10 cellular contexts compared by ENCODE assay signal in the genomic region with DNA sequence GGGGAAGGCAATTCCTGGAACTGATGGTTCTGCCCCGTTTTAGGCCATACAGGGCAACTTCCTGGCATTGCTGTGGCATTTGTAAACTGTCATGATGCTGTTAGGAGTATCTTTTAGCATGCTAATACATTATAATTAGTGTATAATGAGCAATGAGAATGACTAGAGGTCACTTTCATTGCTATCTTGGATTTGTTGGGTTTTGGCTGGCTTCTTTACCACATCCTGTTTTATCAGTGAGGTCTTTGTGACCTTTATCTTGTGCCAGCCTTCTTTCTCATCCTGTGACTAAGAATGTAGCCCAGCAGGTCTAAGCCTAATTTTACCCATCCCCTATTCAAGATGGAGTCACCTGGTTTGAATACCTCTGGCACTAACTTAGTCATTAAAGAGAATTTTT. TPM values are rescaled to one million over a fixed set of nuclear protein-coding genes. Genes with fewer than 3 reads are reported as not detected.
A peak's percentile ranks its signal among the peaks of the same experiment; 100 is the strongest.
DNase-seq lines count a peak whose midpoint lies in the region; ATAC-seq and TF ChIP-seq lines count a peak whose summit lies in the region.
"Had no signal": no experiment of that assay in that cellular context is flagged by ENCODE, and none has a peak within 500 bp of the region (broad histone marks: within the 10 kb centered on the region; RNA-seq: fewer than 3 reads in every experiment).

No MANE protein-coding gene starts in this region.

- H3K4me1 ChIP-seq in foreskin keratinocyte = peaks cover 49% of the 10 kb centered on the region

- TF ChIP-seq CTCF in foreskin keratinocyte (conservative IDR thresholded peaks at IDR 0.05) = no peak
- TF ChIP-seq CTCF in lower leg skin (IDR thresholded peaks at IDR 0.05) = no peak

- no peak for TF ChIP-seq POLR2A in lower leg skin (IDR thresholded peaks at IDR 0.05)

- H3K27me3 ChIP-seq in foreskin keratinocyte = no peaks in the 10 kb centered on the region
- H3K27me3 ChIP-seq: spleen had no signal

- CTCF ChIA-PET in activated CD4-positive, alpha-beta memory T cell treated with anti-CD3 and anti-CD28 coated beads, Interleukin-2, amount 10 ng/mL, durations not matched to agents 7 days and 5 days (lab: Charles Lee) = no interaction called here

- peaks cover 63% of the 10 kb centered on the region for H3K36me3 Mint-ChIP-seq in activated CD4-positive, alpha-beta memory T cell treated with anti-CD3 and anti-CD28 coated beads, Interleukin-2, amount 10 ng/mL, durations not matched to agents 7 days and 5 days (ENCODE audit: low read depth)

- H3K9me3 Mint-ChIP-seq in activated CD4-positive, alpha-beta memory T cell treated with anti-CD3 and anti-CD28 coated beads, Interleukin-2, amount 10 ng/mL, durations not matched to agents 7 days and 5 days = peaks cover 41% of the 10 kb centered on the region

- 44% methylated on average over 1 of the region's 1 CpG for WGBS in lower leg skin, 2 donors

- intact Hi-C loops in lower leg skin (cut with DNase I; ENCODE audit: low total_unique reads) = no loop called here

- no peak overlapping the region for H3K4me3 ChIP-seq in lower leg skin (ENCODE audit: low read depth, poor library complexity, severe bottlenecking)
- H3K4me3 ChIP-seq: spleen had no signal

- peaks cover 56% of the 10 kb centered on the region for H3K4me1 Mint-ChIP-seq in activated CD4-positive, alpha-beta memory T cell treated with anti-CD3 and anti-CD28 coated beads, Interleukin-2, amount 10 ng/mL, durations not matched to agents 7 days and 5 days

- peak overlapping the region; percentile 60 for H3K27ac ChIP-seq in foreskin keratinocyte

- DNase-seq in EL (peak; percentile 39), foreskin keratinocyte (peak; percentile 71 to 82), NCI-H1436 treated with DMSO at 0.1 percent for 48 hours (lab: John Stamatoyannopoulos, UW) (no peak), lower leg skin (ENCODE audit: low spot score in 2 of 2) (no peak), HT-29 (ENCODE audit: low spot score) (no peak)
- peak; percentile 23 for DNase-seq in activated CD4-positive, alpha-beta memory T cell treated with anti-CD3 and anti-CD28 coated beads, Interleukin-2, amount 10 ng/mL, durations not matched to agents 7 days and 5 days
- no peak for DNase-seq in effector CD8-positive, alpha-beta T cell (lab: John Stamatoyannopoulos, UW)
- DNase-seq: spleen had no signal

- no peak overlapping the region for H3K4me3 Mint-ChIP-seq in activated CD4-positive, alpha-beta memory T cell treated with anti-CD3 and anti-CD28 coated beads, Interleukin-2, amount 10 ng/mL, durations not matched to agents 7 days and 5 days

- ATAC-seq in HG03378 (IDR thresholded peaks at IDR 0.05; ENCODE audit: unreplicated experiment) (peak; percentile 48), foreskin keratinocyte (peak; percentile 57)

- peak overlapping the region; percentile 98 for H3K27ac Mint-ChIP-seq in activated CD4-positive, alpha-beta memory T cell treated with anti-CD3 and anti-CD28 coated beads, Interleukin-2, amount 10 ng/mL, durations not matched to agents 7 days and 5 days

- no peaks in the 10 kb centered on the region for H3K27me3 Mint-ChIP-seq in activated CD4-positive, alpha-beta memory T cell treated with anti-CD3 and anti-CD28 coated beads, Interleukin-2, amount 10 ng/mL, durations not matched to agents 7 days and 5 days

- POLR2A ChIA-PET in activated CD4-positive, alpha-beta memory T cell treated with anti-CD3 and anti-CD28 coated beads, Interleukin-2, amount 10 ng/mL, durations not matched to agents 7 days and 5 days (lab: Charles Lee) = interaction anchor here (3.4 kb wide), 1 partner anchor 50 kb away, joined by 29 read pairs; a partner anchor contains a TSS

RNA-seq across cellular contexts. Expression of a gene that starts 51.2 kb away (rescaled TPM):
- total RNA-seq in activated CD4-positive, alpha-beta memory T cell treated with anti-CD3 and anti-CD28 coated beads, Interleukin-2, amount 10 ng/mL, durations not matched to agents 7 days and 5 days = 100 to 1,000 TPM; 111 to 112 TPM
- total RNA-seq in foreskin keratinocyte = not detected in 2 replicates
- not detected in 2 replicates for polyA plus RNA-seq in foreskin keratinocyte
- total RNA-seq in lower leg skin = under 1 TPM in 1 of 4 donors, not detected in 3; 0.68 TPM
- total RNA-seq in HT-29 (2014; rRNA removed; shearing (Covaris generic)) = not detected in 2 replicates
- total RNA-seq: frontal cortex had no signal

Comparison
In these comparisons a context has a peak if more than half of its experiments do, and no peak if none do; other contexts are left out.
1. DNase-seq: peak in EL (single experiment), activated CD4-positive, alpha-beta memory T cell treated with anti-CD3 and anti-CD28 coated beads, Interleukin-2, amount 10 ng/mL, durations not matched to agents 7 days and 5 days (single experiment) and foreskin keratinocyte (2 of 2); none in NCI-H1436 treated with DMSO at 0.1 percent for 48 hours (single experiment), lower leg skin (0 of 2), HT-29 (single experiment) and effector CD8-positive, alpha-beta T cell (single experiment).
2. RNA of a gene that starts 51.2 kb away (total RNA-seq): 111 to 112 TPM in activated CD4-positive, alpha-beta memory T cell treated with anti-CD3 and anti-CD28 coated beads, Interleukin-2, amount 10 ng/mL, durations not matched to agents 7 days and 5 days; 0.68 TPM in lower leg skin, not detected in foreskin keratinocyte and not detected in HT-29; every median in the first group is over 10 times any median in the second.